Comparison of ENCODE assay signal across 8 cellular contexts in genomic region chr2:72745679-72746368, GRCh38.
DNase-seq lines count a peak whose midpoint lies in the region; ATAC-seq, FAIRE-seq and TF ChIP-seq lines count a peak whose summit lies in the region.

No MANE protein-coding gene starts in this region.

- H3K27me3 ChIP-seq in body of pancreas, result no peaks in the 10 kb centered on the region
- H3K27me3 ChIP-seq in keratinocyte (ENCODE audit: control insufficient read depth, extremely low read depth, insufficient read depth, low read length), result no peaks in the 10 kb centered on the region
- no peaks in the 10 kb centered on the region for H3K27me3 ChIP-seq in transverse colon

- no peaks in the 10 kb centered on the region for H3K27me3 Mint-ChIP-seq in stimulated activated memory B cell treated with anti-CD40 and anti-IgM and Interleukin-4, amounts not matched to agents 10 μg/mL and 1 μg/mL and 100 μg/mL, for 72 hours

- dilution Hi-C loops in keratinocyte (cut with MboI; ENCODE audit: extremely low pct_ligation_motif_present, low sequenced_read_pairs), result no loop called here

- no peaks in the 10 kb centered on the region for H3K36me3 ChIP-seq in body of pancreas (replicated peaks in 1 of 2; ENCODE audit: insufficient read depth in 1 of 2, low read depth in 2 of 2)
- H3K36me3 ChIP-seq in keratinocyte (ENCODE audit: control insufficient read depth in 2 of 2, extremely low read depth in 1 of 2, insufficient read depth in 2 of 2, low read length in 2 of 2), result no peaks in the 10 kb centered on the region
- H3K36me3 ChIP-seq in transverse colon, result peaks cover 0 to 4% (median 0%) of the 10 kb centered on the region in 4 donors

- no peak overlapping the region for H3K4me3 ChIP-seq in body of pancreas
- H3K4me3 ChIP-seq in keratinocyte (ENCODE audit: control insufficient read depth in 2 of 3, extremely low read depth in 1 of 3, insufficient read depth in 2 of 3, low read depth in 1 of 3, low read length in 3 of 3), result no peak overlapping the region
- no peak overlapping the region for H3K4me3 ChIP-seq in transverse colon

- no peak overlapping the region for H3K4me2 ChIP-seq in keratinocyte (ENCODE audit: control insufficient read depth, extremely low read depth, insufficient read depth, low read depth, low read length)

- peak; percentile 49 for FAIRE-seq in keratinocyte (lab: Jason Lieb, UNC)

- TF ChIP-seq CTCF in body of pancreas (IDR thresholded peaks at IDR 0.05), result peak; percentile 47 to 79 (median 73)
- peak in 2 of 3 experiments; percentile 54 to 55 for TF ChIP-seq CTCF in keratinocyte (optimal IDR thresholded peaks at IDR 0.05 in 1 of 3, IDR thresholded peaks at IDR 0.05 in 1 of 3, conservative IDR thresholded peaks at IDR 0.05 in 1 of 3; ENCODE audit: extremely low read depth in 1 of 3, insufficient read depth in 2 of 3, low read length in 3 of 3)
- TF ChIP-seq CTCF in transverse colon (IDR thresholded peaks at IDR 0.05), result peak; percentile 52 to 61 (median 56)

- in situ Hi-C loops in transverse colon (cut with MboI; ENCODE audit: low pct_ligation_motif_present in 1 of 4, low pct_unique_long_range_greater_than_20kb in 1 of 4, low sequenced_read_pairs in 3 of 4), result loop anchor here in 3 of 4 donors (10.0 to 25.0 kb wide), 5 partner anchors 591 to 1209 kb away; partner anchors contain the start of gene CYP26B1 (in 1 of the 3)

- H3K27ac ChIP-seq in body of pancreas, result no peak overlapping the region
- H3K27ac ChIP-seq in keratinocyte (ENCODE audit: control insufficient read depth, insufficient read depth, low read length), result no peak overlapping the region
- no peak overlapping the region for H3K27ac ChIP-seq in transverse colon

- WGBS in body of pancreas, 2 donors, result 10 to 20% methylated on average over 2 of the region's 2 CpGs
- 23 to 28% methylated on average over 2 of the region's 2 CpGs for WGBS in transverse colon (ENCODE audit: low coverage in 1 of 2), 2 donors

- H3K36me3 Mint-ChIP-seq in stimulated activated memory B cell treated with anti-CD40 and anti-IgM and Interleukin-4, amounts not matched to agents 10 μg/mL and 1 μg/mL and 100 μg/mL, for 72 hours, result no peaks in the 10 kb centered on the region

- H3K9me1 ChIP-seq in keratinocyte (ENCODE audit: control insufficient read depth, extremely low read depth, insufficient read depth, low read length), result no peaks in the 10 kb centered on the region

- peaks cover 8% of the 10 kb centered on the region for H3K4me1 ChIP-seq in body of pancreas
- H3K4me1 ChIP-seq in keratinocyte (ENCODE audit: control insufficient read depth, extremely low read depth, insufficient read depth, low read length), result peaks cover 13% of the 10 kb centered on the region
- no peaks in the 10 kb centered on the region for H3K4me1 ChIP-seq in transverse colon

- peaks cover 3% of the 10 kb centered on the region for H3K79me2 ChIP-seq in keratinocyte (ENCODE audit: control insufficient read depth, insufficient read depth, low read length)

- H2AFZ ChIP-seq in keratinocyte (ENCODE audit: control insufficient read depth, low read length), result no peak overlapping the region

- no peak overlapping the region for H3K4me3 Mint-ChIP-seq in stimulated activated memory B cell treated with anti-CD40 and anti-IgM and Interleukin-4, amounts not matched to agents 10 μg/mL and 1 μg/mL and 100 μg/mL, for 72 hours

- no peaks in the 10 kb centered on the region for H4K20me1 ChIP-seq in keratinocyte (ENCODE audit: control insufficient read depth, extremely low read depth, insufficient read depth, low read length)

- no peaks in the 10 kb centered on the region for H3K4me1 Mint-ChIP-seq in stimulated activated memory B cell treated with anti-CD40 and anti-IgM and Interleukin-4, amounts not matched to agents 10 μg/mL and 1 μg/mL and 100 μg/mL, for 72 hours

- DNase-seq in Ammon's horn (ENCODE audit: low spot score) (peak; percentile 75), H4 (ENCODE audit: low spot score) (peak; percentile 62), NCI-H345 treated with DMSO at 0.1 percent for 48 hours (lab: John Stamatoyannopoulos, UW; ENCODE audit: unreplicated experiment) (peak; percentile 18), body of pancreas (peak in 1 of 4 donors; percentile 17), keratinocyte (ENCODE audit: low read depth, low spot score) (no peak), transverse colon (no peak)

- H3K9me3 ChIP-seq in body of pancreas (no peaks in the 10 kb centered on the region), keratinocyte (ENCODE audit: control insufficient read depth, low read depth, low read length) (no peaks in the 10 kb centered on the region), transverse colon (no peaks in the 10 kb centered on the region)

- no peak overlapping the region for H3K9ac ChIP-seq in keratinocyte (ENCODE audit: control insufficient read depth, extremely low read depth, insufficient read depth, low read length)

- no peaks in the 10 kb centered on the region for H3K9me3 Mint-ChIP-seq in stimulated activated memory B cell treated with anti-CD40 and anti-IgM and Interleukin-4, amounts not matched to agents 10 μg/mL and 1 μg/mL and 100 μg/mL, for 72 hours

- ATAC-seq in body of pancreas (no peak), HG03280 (IDR thresholded peaks at IDR 0.05; ENCODE audit: unreplicated experiment) (no peak)
- ATAC-seq in stimulated activated memory B cell treated with anti-CD40 and anti-IgM and Interleukin-4, amounts not matched to agents 10 μg/mL and 1 μg/mL and 100 μg/mL, for 72 hours, result no peak

- no peak for TF ChIP-seq EP300 in transverse colon (IDR thresholded peaks at IDR 0.05; ENCODE audit: low read depth)

- TF ChIP-seq POLR2A in body of pancreas (IDR thresholded peaks at IDR 0.05) (no peak), transverse colon (IDR thresholded peaks at IDR 0.05) (no peak)

- H3K27ac Mint-ChIP-seq in stimulated activated memory B cell treated with anti-CD40 and anti-IgM and Interleukin-4, amounts not matched to agents 10 μg/mL and 1 μg/mL and 100 μg/mL, for 72 hours, result no peak overlapping the region

- intact Hi-C loops in body of pancreas (cut with DNase I) (loop anchor here (10.0 kb wide), 1 partner anchor 821 kb away; no protein-coding TSS in a partner anchor), transverse colon (cut with DNase I; ENCODE audit: low total_unique reads) (no loop called here)

Comparison
In these comparisons a context has a peak if more than half of its experiments do, and no peak if none do; other contexts are left out.
1. DNase-seq: peak in Ammon's horn (single experiment), H4 (single experiment) and NCI-H345 treated with DMSO at 0.1 percent for 48 hours (single experiment); none in keratinocyte (single experiment) and transverse colon (single experiment).
2. Peak in every context shown above with its lines, with median percentiles within 50 percentile points of each other: CTCF ChIP-seq.